ENCODE assay signal across 8 cellular contexts in the genomic region with DNA sequence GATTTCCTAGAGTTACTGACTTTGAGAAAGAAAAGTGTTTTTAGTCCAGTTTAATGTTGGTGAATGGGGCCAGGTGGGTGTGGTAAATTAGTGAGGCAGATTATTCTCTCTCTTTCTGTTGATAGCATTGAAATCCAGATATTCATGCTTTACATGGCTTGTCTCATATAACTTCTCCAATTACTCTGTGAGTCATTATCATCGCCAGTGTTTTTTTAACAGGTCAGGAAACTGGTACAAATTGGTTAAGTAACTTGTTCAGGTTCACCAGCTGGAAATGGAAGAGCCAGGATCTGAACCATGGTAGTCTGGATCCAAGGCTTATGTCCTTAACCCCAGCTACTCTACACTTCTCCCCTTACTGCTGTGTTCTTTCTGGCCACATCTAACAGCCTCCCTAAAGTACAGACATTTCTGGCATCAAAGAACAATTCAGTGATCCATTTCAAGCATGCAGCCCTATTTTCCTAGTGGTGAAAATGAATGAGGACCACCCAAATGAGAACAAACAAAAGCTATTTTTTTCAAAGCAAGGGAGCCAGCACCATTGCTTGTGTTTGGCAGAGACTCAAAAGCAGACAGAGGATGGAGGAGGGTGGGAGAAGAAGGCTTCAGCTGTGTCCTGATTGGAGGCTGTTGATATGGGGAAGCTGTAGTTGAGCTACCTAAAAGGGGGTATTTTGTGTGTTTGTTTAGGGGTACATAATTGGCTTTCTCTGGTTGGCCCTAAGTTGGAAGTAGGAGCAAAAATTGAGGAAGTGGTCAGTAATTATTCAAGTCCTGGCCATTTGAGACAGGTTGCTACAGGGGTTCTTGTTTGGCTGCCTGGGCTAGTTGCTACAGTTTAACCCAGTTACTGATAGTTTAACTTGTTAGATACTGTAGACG. TPM values are rescaled to one million over a fixed set of nuclear protein-coding genes. Genes with fewer than 3 reads are reported as not detected.
DNase-seq lines count a peak whose midpoint lies in the region; ATAC-seq and TF ChIP-seq lines count a peak whose summit lies in the region.
"Had no signal": no experiment of that assay in that cellular context is flagged by ENCODE, and none has a peak within 500 bp of the region (broad histone marks: within the 10 kb centered on the region; RNA-seq: fewer than 3 reads in every experiment).

No MANE protein-coding gene starts in this region.

- H3K27ac ChIP-seq in Karpas-422 (ENCODE audit: low read length) = no peak overlapping the region
- H3K27ac ChIP-seq in breast epithelium = peak overlapping the region in 1 of 2 donors; percentile 71
- H3K27ac ChIP-seq in gastrocnemius medialis = peak overlapping the region; percentile 76 to 88 (median 82)

- H3K4me2 ChIP-seq in Karpas-422 (ENCODE audit: low read depth, low read length, poor library complexity, severe bottlenecking) = no peak overlapping the region

- intact Hi-C loops in breast epithelium (cut with DNase I; ENCODE audit: low total_unique reads) (no loop called here), gastrocnemius medialis (cut with DNase I; ENCODE audit: low total_unique reads) (no loop called here)

- H3K4me1 ChIP-seq in Karpas-422 (ENCODE audit: low read length) (no peaks in the 10 kb centered on the region), breast epithelium (no peaks in the 10 kb centered on the region), gastrocnemius medialis (peaks cover 6 to 7% of the 10 kb centered on the region in 2 donors)

- peak; percentile 33 for ATAC-seq in GM19372 (IDR thresholded peaks at IDR 0.05; ENCODE audit: low read depth, unreplicated experiment)
- ATAC-seq in gastrocnemius medialis = no peak
- ATAC-seq in HG03025 (IDR thresholded peaks at IDR 0.05; ENCODE audit: low FRiP score, unreplicated experiment) = no peak
- ATAC-seq: SK-N-SH treated with all-trans-retinoic acid at 6 μM for 48 hours had no signal

- H4K20me1 ChIP-seq in Karpas-422 (ENCODE audit: insufficient read depth, low read depth, low read length) = no peaks in the 10 kb centered on the region

- no peaks in the 10 kb centered on the region for H3K36me3 ChIP-seq in Karpas-422 (ENCODE audit: insufficient read depth, low read length)
- no peaks in the 10 kb centered on the region for H3K36me3 ChIP-seq in breast epithelium
- no peaks in the 10 kb centered on the region for H3K36me3 ChIP-seq in gastrocnemius medialis

- no peaks in the 10 kb centered on the region for H3K27me3 ChIP-seq in Karpas-422 (ENCODE audit: low read length)
- H3K27me3 ChIP-seq in breast epithelium = peaks cover 0 to 4% of the 10 kb centered on the region in 2 donors
- H3K27me3 ChIP-seq in gastrocnemius medialis = peaks cover 0 to 26% (median 3%) of the 10 kb centered on the region in 3 donors

- no peak overlapping the region for H3K9ac ChIP-seq in Karpas-422 (ENCODE audit: low read length)

- peak; percentile 38 for DNase-seq in Karpas-422
- DNase-seq in breast epithelium (ENCODE audit: low spot score in 2 of 2) = no peak
- no peak for DNase-seq in gastrocnemius medialis
- no peak for DNase-seq in NCI-H187 treated with DMSO at 0.1 percent for 48 hours (lab: John Stamatoyannopoulos, UW)
- no peak for DNase-seq in middle frontal gyrus (ENCODE audit: extremely low spot score, low spot score)

- H3K4me3 ChIP-seq in Karpas-422 (ENCODE audit: low read length) (no peak overlapping the region), breast epithelium (peak overlapping the region in 2 of 3 donors; percentile 64 to 83), gastrocnemius medialis (peak overlapping the region; percentile 29 to 57 (median 52))

- H2AFZ ChIP-seq in Karpas-422 (ENCODE audit: low read length) = no peak overlapping the region

- H3K9me3 ChIP-seq in Karpas-422 (ENCODE audit: low read length) (no peaks in the 10 kb centered on the region), breast epithelium (no peaks in the 10 kb centered on the region), gastrocnemius medialis (no peaks in the 10 kb centered on the region)

- no peaks in the 10 kb centered on the region for H3K9me2 ChIP-seq in Karpas-422 (replicated peaks; ENCODE audit: insufficient read depth, low read length)

- in situ Hi-C loops in gastrocnemius medialis (cut with MboI; ENCODE audit: low sequenced_read_pairs in 4 of 4) = no loop called here

- H3K79me2 ChIP-seq in Karpas-422 (ENCODE audit: low read length) = no peaks in the 10 kb centered on the region

- TF ChIP-seq POLR2A in breast epithelium (IDR thresholded peaks at IDR 0.05) (no peak), gastrocnemius medialis (IDR thresholded peaks at IDR 0.05) (no peak)

- TF ChIP-seq CTCF in breast epithelium (IDR thresholded peaks at IDR 0.05) (no peak), gastrocnemius medialis (IDR thresholded peaks at IDR 0.05 in 4 of 5, conservative IDR thresholded peaks at IDR 0.05 in 1 of 5) (no peak)

RNA-seq across cellular contexts. Expression of a gene that starts 1.7 kb away (rescaled TPM):
- not detected in 2 replicates for total RNA-seq in Karpas-422 (2014; rRNA removed; shearing (Covaris generic); ENCODE audit: low replicate concordance)
- total RNA-seq in breast epithelium (10 to 100 TPM; 22.2 to 88.8 (median 37.7) TPM), gastrocnemius medialis (1 to 10 TPM; 4.3 to 7.8 (median 5.4) TPM)

RNA-seq across cellular contexts. Expression of a gene that starts 21.0 kb away (rescaled TPM):
- total RNA-seq in Karpas-422 (2014; rRNA removed; shearing (Covaris generic); ENCODE audit: low replicate concordance) = 36.1 and 151 TPM in 2 replicates
- total RNA-seq in breast epithelium = 100 to 1,000 TPM; 128 to 325 (median 218) TPM
- 100 to 1,000 TPM in 1 of 4 donors, 10 to 100 TPM in 3; 73.5 to 110 (median 80.9) TPM for total RNA-seq in gastrocnemius medialis
